ENCODE assay signal across 1 cellular context in genomic region chr2:74375838-74376237, GRCh38.
A peak's percentile ranks its signal among the peaks of the same experiment; 100 is the strongest.
TF ChIP-seq lines count a peak whose summit lies in the region.

No MANE protein-coding gene starts in this region.

TF ChIP-seq in K562, 482 proteins besides CTCF, POLR2A, EP300 and RAD21:
- no peak for TF ChIP-seq SREBF1 (IDR thresholded peaks at IDR 0.05; ENCODE audit: borderline replicate concordance, low read depth, low read length)
- TF ChIP-seq RFX7 (CRISPR knock-in tag; IDR thresholded peaks at IDR 0.05), result no peak
- no peak for TF ChIP-seq ZNF197 (CRISPR knock-in tag; IDR thresholded peaks at IDR 0.05; ENCODE audit: low read depth)
- TF ChIP-seq SPI1 (IDR thresholded peaks at IDR 0.05; ENCODE audit: borderline replicate concordance, low read depth, low read length), result peak; percentile 55; the same call in 1 of the 2 replicates
- TF ChIP-seq CHD2 (IDR thresholded peaks at IDR 0.05; ENCODE audit: low read depth, low read length), result no peak
- no peak for TF ChIP-seq CEBPG (CRISPR knock-in tag; IDR thresholded peaks at IDR 0.05)
- no peak for TF ChIP-seq CEBPG (tag; conservative IDR thresholded peaks at IDR 0.05 in 1 of 2, IDR thresholded peaks at IDR 0.05 in 1 of 2)
- no peak for TF ChIP-seq KLF16 (IDR thresholded peaks at IDR 0.05)
- TF ChIP-seq KDM5B (IDR thresholded peaks at IDR 0.05; ENCODE audit: insufficient replicate concordance, low read depth, low read length), result no peak
